10 cellular contexts compared by ENCODE assay signal in the genomic region with DNA sequence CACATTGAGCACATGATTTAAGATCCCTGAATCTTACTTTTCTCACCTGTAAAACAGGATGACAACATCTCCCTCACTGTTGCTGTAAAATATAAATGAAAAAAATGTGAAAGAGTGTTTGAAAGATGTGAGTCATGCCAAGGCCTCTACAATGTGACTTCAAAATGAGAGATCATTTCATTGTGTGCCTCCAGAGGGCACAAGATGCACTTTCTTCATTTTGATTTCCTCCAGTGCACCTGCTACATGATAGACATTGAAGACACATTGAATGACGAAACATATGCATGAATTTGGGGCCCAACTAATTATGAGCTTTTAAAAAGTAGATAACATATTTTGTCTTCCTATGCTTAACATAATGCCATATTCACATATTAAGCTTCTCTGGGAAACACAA.
DNase-seq lines count a peak whose midpoint lies in the region; ATAC-seq, FAIRE-seq and TF ChIP-seq lines count a peak whose summit lies in the region.
"Had no signal": no experiment of that assay in that cellular context is flagged by ENCODE, and none has a peak within 500 bp of the region (broad histone marks: within the 10 kb centered on the region; RNA-seq: fewer than 3 reads in every experiment).

No MANE protein-coding gene starts in this region.

- H3K79me2 ChIP-seq in astrocyte (ENCODE audit: insufficient read depth, low read length) (no peaks in the 10 kb centered on the region), HepG2 (ENCODE audit: insufficient read depth, low read length) (no peaks in the 10 kb centered on the region)

- TF ChIP-seq CTCF in astrocyte (IDR thresholded peaks at IDR 0.05; ENCODE audit: insufficient read depth, low read depth, low read length) (peak; percentile 28), HepG2 (CRISPR knock-in tag; IDR thresholded peaks at IDR 0.05) (no peak), tibial nerve (IDR thresholded peaks at IDR 0.05) (no peak)

- peak; percentile 33 for DNase-seq in Daoy (ENCODE audit: low read depth)
- peak; percentile 64 for DNase-seq in LHCN-M2 (ENCODE audit: low read depth)
- DNase-seq in astrocyte (ENCODE audit: low read depth), result peak; percentile 16
- DNase-seq in HepG2 (ENCODE audit: low spot score), result peak; percentile 5
- no peak for DNase-seq in tibial nerve (ENCODE audit: low spot score in 2 of 2)
- DNase-seq: activated naive CD8-positive, alpha-beta T cell treated with anti-CD3 and anti-CD28 coated beads, Interleukin-2, amount 50 U/mL, for 24 hours had no signal

- intact Hi-C loops in HepG2 (cut with micrococcal nuclease; ENCODE audit: unreplicated experiment), result no loop called here

- CTCF ChIA-PET in HepG2 (lab: Yijun Ruan, JAX; ENCODE audit: low intra/inter-chr PET ratio, low total read pairs), result no interaction called here

- H3K27me3 Mint-ChIP-seq in astrocyte (ENCODE audit: low read depth, unreplicated experiment), result no peaks in the 10 kb centered on the region

- H3K4me1 ChIP-seq in astrocyte (ENCODE audit: insufficient read depth, low read length) (peaks cover 19% of the 10 kb centered on the region), HepG2 (ENCODE audit: insufficient read depth, low read length) (no peaks in the 10 kb centered on the region), tibial nerve (peaks cover 0 to 8% (median 0%) of the 10 kb centered on the region in 4 donors)

- no peak for FAIRE-seq in astrocyte (lab: Jason Lieb, UNC)
- no peak for FAIRE-seq in HepG2 (lab: Jason Lieb, UNC)

- ATAC-seq in HepG2, result no peak
- ATAC-seq in HG02588 (IDR thresholded peaks at IDR 0.05; ENCODE audit: unreplicated experiment), result no peak
- ATAC-seq in GM19351 (IDR thresholded peaks at IDR 0.05; ENCODE audit: unreplicated experiment), result no peak
- no peak for ATAC-seq in HG02571 (IDR thresholded peaks at IDR 0.05; ENCODE audit: unreplicated experiment)
- ATAC-seq: activated naive CD8-positive, alpha-beta T cell treated with anti-CD3 and anti-CD28 coated beads, Interleukin-2, amount 50 U/mL, for 24 hours had no signal

- H3K27me3 ChIP-seq in astrocyte (ENCODE audit: insufficient read depth, low read length), result no peaks in the 10 kb centered on the region
- no peaks in the 10 kb centered on the region for H3K27me3 ChIP-seq in HepG2 (ENCODE audit: control insufficient read depth in 1 of 2, insufficient read depth in 2 of 2, low read length in 2 of 2)
- H3K27me3 ChIP-seq in tibial nerve, result no peaks in the 10 kb centered on the region

- H3K9ac ChIP-seq in astrocyte (ENCODE audit: low read length), result no peak overlapping the region
- H3K9ac ChIP-seq in HepG2 (ENCODE audit: insufficient read depth, low read depth, low read length), result no peak overlapping the region

- H3K36me3 ChIP-seq in astrocyte (ENCODE audit: insufficient read depth, low read length) (no peaks in the 10 kb centered on the region), HepG2 (replicated peaks in 1 of 2; ENCODE audit: control insufficient read depth in 1 of 2, insufficient read depth in 2 of 2, low read length in 2 of 2) (no peaks in the 10 kb centered on the region), tibial nerve (no peaks in the 10 kb centered on the region)

- POLR2A ChIA-PET in HepG2 (lab: Yijun Ruan, JAX), result no interaction called here

- TF ChIP-seq POLR2A in HepG2 (IDR thresholded peaks at IDR 0.05; ENCODE audit: insufficient read depth in 1 of 2, low read depth in 2 of 2, low read length in 2 of 2), result no peak
- TF ChIP-seq POLR2A in tibial nerve (IDR thresholded peaks at IDR 0.05), result no peak

- no peak for TF ChIP-seq RAD21 in HepG2 (CRISPR knock-in tag; IDR thresholded peaks at IDR 0.05)

- no peaks in the 10 kb centered on the region for H3K36me3 Mint-ChIP-seq in astrocyte (ENCODE audit: low read depth, unreplicated experiment)

- H3K27ac ChIP-seq in astrocyte (ENCODE audit: low read depth, low read length) (no peak overlapping the region), HepG2 (ENCODE audit: extremely low read length, insufficient read depth, low read length) (no peak overlapping the region), tibial nerve (no peak overlapping the region)

- H3K4me2 ChIP-seq in astrocyte (ENCODE audit: low read length) (no peak overlapping the region), HepG2 (ENCODE audit: low read depth, low read length) (no peak overlapping the region)

- peaks cover 27% of the 10 kb centered on the region for H3K4me1 Mint-ChIP-seq in astrocyte (ENCODE audit: low read depth, unreplicated experiment)

- H4K20me1 ChIP-seq in astrocyte (ENCODE audit: insufficient read depth, low read length), result no peaks in the 10 kb centered on the region
- H4K20me1 ChIP-seq in HepG2 (ENCODE audit: insufficient read depth, low read length), result no peaks in the 10 kb centered on the region

- no peak overlapping the region for H3K4me3 Mint-ChIP-seq in astrocyte (ENCODE audit: unreplicated experiment)
- H3K4me3 Mint-ChIP-seq: activated naive CD8-positive, alpha-beta T cell treated with anti-CD3 and anti-CD28 coated beads, Interleukin-2, amount 50 U/mL, for 24 hours had no signal

- TF ChIP-seq EP300 in HepG2 (IDR thresholded peaks at IDR 0.05; ENCODE audit: low read depth in 2 of 2, low read length in 2 of 2) (no peak), HepG2 (CRISPR knock-in tag; IDR thresholded peaks at IDR 0.05; ENCODE audit: borderline replicate concordance) (no peak), tibial nerve (IDR thresholded peaks at IDR 0.05) (no peak)

- in situ Hi-C loops in HepG2 (cut with HindIII; ENCODE audit: extremely low pct_ligation_motif_present, low pct_unique_long_range_greater_than_20kb), result no loop called here

- no TSS peak for BruUV-seq in HepG2 (replicated peaks; lab: Mats Ljungman, UMichigan)

- WGBS in HepG2 (ENCODE audit: low lambda C conversion rate), result 0% methylated on average over 1 of the region's 1 CpG
- 81 to 86% methylated on average over 1 of the region's 1 CpG for WGBS in tibial nerve, 2 donors

- H3K4me3 ChIP-seq in astrocyte (ENCODE audit: insufficient read depth, low read depth, low read length) (no peak overlapping the region), HepG2 (replicated peaks in 1 of 3; ENCODE audit: insufficient read depth in 1 of 3, low read depth in 2 of 3, low read length in 3 of 3) (no peak overlapping the region), tibial nerve (no peak overlapping the region)
- H3K4me3 ChIP-seq: lung had no signal

- H3K27ac Mint-ChIP-seq in astrocyte (ENCODE audit: unreplicated experiment), result peak overlapping the region; percentile 3
- H3K27ac Mint-ChIP-seq: activated naive CD8-positive, alpha-beta T cell treated with anti-CD3 and anti-CD28 coated beads, Interleukin-2, amount 50 U/mL, for 24 hours had no signal

- H3K9me3 ChIP-seq in astrocyte (ENCODE audit: insufficient read depth, low read depth, low read length), result no peaks in the 10 kb centered on the region
- H3K9me3 ChIP-seq in HepG2 (ENCODE audit: low read length), result no peaks in the 10 kb centered on the region
- no peaks in the 10 kb centered on the region for H3K9me3 ChIP-seq in tibial nerve

- H2AFZ ChIP-seq in astrocyte (ENCODE audit: low read depth, low read length) (no peak overlapping the region), HepG2 (ENCODE audit: low read length) (no peak overlapping the region)

- no peaks in the 10 kb centered on the region for H3K9me3 Mint-ChIP-seq in astrocyte (ENCODE audit: unreplicated experiment)

TF ChIP-seq in HepG2, 621 proteins besides CTCF, POLR2A, EP300 and RAD21 (continues in another document):
- TF ChIP-seq, protein P1, sequence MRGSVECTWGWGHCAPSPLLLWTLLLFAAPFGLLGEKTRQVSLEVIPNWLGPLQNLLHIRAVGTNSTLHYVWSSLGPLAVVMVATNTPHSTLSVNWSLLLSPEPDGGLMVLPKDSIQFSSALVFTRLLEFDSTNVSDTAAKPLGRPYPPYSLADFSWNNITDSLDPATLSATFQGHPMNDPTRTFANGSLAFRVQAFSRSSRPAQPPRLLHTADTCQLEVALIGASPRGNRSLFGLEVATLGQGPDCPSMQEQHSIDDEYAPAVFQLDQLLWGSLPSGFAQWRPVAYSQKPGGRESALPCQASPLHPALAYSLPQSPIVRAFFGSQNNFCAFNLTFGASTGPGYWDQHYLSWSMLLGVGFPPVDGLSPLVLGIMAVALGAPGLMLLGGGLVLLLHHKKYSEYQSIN (CRISPR knock-in tag; IDR thresholded peaks at IDR 0.05; ENCODE audit: borderline replicate concordance), result no peak
- TF ChIP-seq, protein P2, sequence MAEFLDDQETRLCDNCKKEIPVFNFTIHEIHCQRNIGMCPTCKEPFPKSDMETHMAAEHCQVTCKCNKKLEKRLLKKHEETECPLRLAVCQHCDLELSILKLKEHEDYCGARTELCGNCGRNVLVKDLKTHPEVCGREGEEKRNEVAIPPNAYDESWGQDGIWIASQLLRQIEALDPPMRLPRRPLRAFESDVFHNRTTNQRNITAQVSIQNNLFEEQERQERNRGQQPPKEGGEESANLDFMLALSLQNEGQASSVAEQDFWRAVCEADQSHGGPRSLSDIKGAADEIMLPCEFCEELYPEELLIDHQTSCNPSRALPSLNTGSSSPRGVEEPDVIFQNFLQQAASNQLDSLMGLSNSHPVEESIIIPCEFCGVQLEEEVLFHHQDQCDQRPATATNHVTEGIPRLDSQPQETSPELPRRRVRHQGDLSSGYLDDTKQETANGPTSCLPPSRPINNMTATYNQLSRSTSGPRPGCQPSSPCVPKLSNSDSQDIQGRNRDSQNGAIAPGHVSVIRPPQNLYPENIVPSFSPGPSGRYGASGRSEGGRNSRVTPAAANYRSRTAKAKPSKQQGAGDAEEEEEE (CRISPR knock-in tag; IDR thresholded peaks at IDR 0.05; ENCODE audit: borderline replicate concordance), result no peak
- TF ChIP-seq ONECUT2 (CRISPR knock-in tag; IDR thresholded peaks at IDR 0.05), result no peak
- TF ChIP-seq MXD4 (CRISPR knock-in tag; IDR thresholded peaks at IDR 0.05), result no peak
- TF ChIP-seq, protein P3, sequence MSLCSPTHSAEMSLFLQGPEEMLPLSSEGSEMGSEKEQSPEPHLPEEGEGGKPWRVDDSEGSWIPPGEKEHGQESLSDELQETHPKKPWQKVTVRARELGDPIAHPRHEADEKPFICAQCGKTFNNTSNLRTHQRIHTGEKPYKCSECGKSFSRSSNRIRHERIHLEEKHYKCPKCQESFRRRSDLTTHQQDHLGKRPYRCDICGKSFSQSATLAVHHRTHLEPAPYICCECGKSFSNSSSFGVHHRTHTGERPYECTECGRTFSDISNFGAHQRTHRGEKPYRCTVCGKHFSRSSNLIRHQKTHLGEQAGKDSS (CRISPR knock-in tag; IDR thresholded peaks at IDR 0.05; ENCODE audit: borderline replicate concordance, low read depth), result no peak
- no peak for TF ChIP-seq ZNF550 (CRISPR knock-in tag; IDR thresholded peaks at IDR 0.05; ENCODE audit: borderline replicate concordance)
- TF ChIP-seq NCOA1 (CRISPR knock-in tag; IDR thresholded peaks at IDR 0.05), result no peak
- TF ChIP-seq, protein P4, sequence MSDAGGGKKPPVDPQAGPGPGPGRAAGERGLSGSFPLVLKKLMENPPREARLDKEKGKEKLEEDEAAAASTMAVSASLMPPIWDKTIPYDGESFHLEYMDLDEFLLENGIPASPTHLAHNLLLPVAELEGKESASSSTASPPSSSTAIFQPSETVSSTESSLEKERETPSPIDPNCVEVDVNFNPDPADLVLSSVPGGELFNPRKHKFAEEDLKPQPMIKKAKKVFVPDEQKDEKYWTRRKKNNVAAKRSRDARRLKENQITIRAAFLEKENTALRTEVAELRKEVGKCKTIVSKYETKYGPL (CRISPR knock-in tag; IDR thresholded peaks at IDR 0.05), result no peak
- no peak for TF ChIP-seq ZNF777 (CRISPR knock-in tag; IDR thresholded peaks at IDR 0.05)
- TF ChIP-seq ESRRA (CRISPR knock-in tag; IDR thresholded peaks at IDR 0.05; ENCODE audit: low read depth), result no peak

Comparison
In these comparisons a context has a peak if more than half of its experiments do, and no peak if none do; other contexts are left out.
1. DNase-seq: peak in Daoy (single experiment), LHCN-M2 (single experiment), astrocyte (single experiment) and HepG2 (single experiment); none in tibial nerve (0 of 2).